In genomic region chr10:16606421-16606820, GRCh38 we compare ENCODE assay signal across 13 cellular contexts.
"Had no signal": no experiment of that assay in that cellular context is flagged by ENCODE, and none has a peak within 500 bp of the region (broad histone marks: within the 10 kb centered on the region; RNA-seq: fewer than 3 reads in every experiment).

No MANE protein-coding gene starts in this region.

- H3K4me1 Mint-ChIP-seq: activated CD4-positive, alpha-beta memory T cell treated with anti-CD3 and anti-CD28 coated beads, Interleukin-2, amount 10 ng/mL, durations not matched to agents 7 days and 5 days; activated naive CD8-positive, alpha-beta T cell treated with anti-CD3 and anti-CD28 coated beads for 36 hours; neural progenitor cell had no signal

- H3K27ac ChIP-seq: esophagus squamous epithelium, hepatocyte, neural progenitor cell, pancreas had no signal

- H3K9me3 Mint-ChIP-seq: activated CD4-positive, alpha-beta memory T cell treated with anti-CD3 and anti-CD28 coated beads, Interleukin-2, amount 10 ng/mL, durations not matched to agents 7 days and 5 days; activated naive CD8-positive, alpha-beta T cell treated with anti-CD3 and anti-CD28 coated beads for 36 hours; activated T-cell treated with anti-CD3 and anti-CD28 coated beads, Interleukin-2, amount 50 U/mL, for 72 hours; neural progenitor cell had no signal

- H3K36me3 ChIP-seq: esophagus squamous epithelium, neural progenitor cell, pancreas had no signal

- H3K4me3 ChIP-seq: esophagus squamous epithelium, hepatocyte, neural progenitor cell, pancreas had no signal

- H3K9me3 ChIP-seq: esophagus squamous epithelium, pancreas had no signal

- H3K27me3 Mint-ChIP-seq: activated CD4-positive, alpha-beta memory T cell treated with anti-CD3 and anti-CD28 coated beads, Interleukin-2, amount 10 ng/mL, durations not matched to agents 7 days and 5 days; activated naive CD8-positive, alpha-beta T cell treated with anti-CD3 and anti-CD28 coated beads for 36 hours had no signal

- H3K27ac Mint-ChIP-seq: activated CD4-positive, alpha-beta memory T cell treated with anti-CD3 and anti-CD28 coated beads, Interleukin-2, amount 10 ng/mL, durations not matched to agents 7 days and 5 days; activated naive CD8-positive, alpha-beta T cell treated with anti-CD3 and anti-CD28 coated beads for 36 hours; activated T-cell treated with anti-CD3 and anti-CD28 coated beads, Interleukin-2, amount 50 U/mL, for 72 hours; neural progenitor cell had no signal

- H3K4me1 ChIP-seq: esophagus squamous epithelium, neural progenitor cell, pancreas had no signal

- DNase-seq: activated CD4-positive, alpha-beta memory T cell treated with anti-CD3 and anti-CD28 coated beads, Interleukin-2, amount 10 ng/mL, durations not matched to agents 7 days and 5 days; activated gamma-delta T cell treated with Interleukin-2 at 50 U/mL for 16 hours; activated naive CD8-positive, alpha-beta T cell treated with anti-CD3 and anti-CD28 coated beads for 36 hours; activated T-cell treated with anti-CD3 and anti-CD28 coated beads, Interleukin-2, amount 50 U/mL, for 72 hours; anterior cingulate cortex; esophagus squamous epithelium; pancreas; stimulated activated CD4-positive, alpha-beta T cell treated with anti-CD3 and anti-CD28 coated beads, Interleukin-2, amount 100 ng/mL, for 48 hours; stimulated activated CD8-positive, alpha-beta memory T cell treated with anti-CD3 and anti-CD28 coated beads, Interleukin-4, amount 100 ng/mL, for 48 hours; stimulated activated naive CD8-positive, alpha-beta T cell treated with anti-CD3 and anti-CD28 coated beads, Interleukin-15, Interleukin-2, amounts not matched to agents 100 U/mL and 50 U/mL, for 24 hours; T1000 had no signal

- H3K4me3 Mint-ChIP-seq: activated CD4-positive, alpha-beta memory T cell treated with anti-CD3 and anti-CD28 coated beads, Interleukin-2, amount 10 ng/mL, durations not matched to agents 7 days and 5 days; activated naive CD8-positive, alpha-beta T cell treated with anti-CD3 and anti-CD28 coated beads for 36 hours; activated T-cell treated with anti-CD3 and anti-CD28 coated beads, Interleukin-2, amount 50 U/mL, for 72 hours; neural progenitor cell had no signal

- H3K9ac ChIP-seq: neural progenitor cell had no signal

- ATAC-seq: activated T-cell treated with anti-CD3 and anti-CD28 coated beads, Interleukin-2, amount 50 U/mL, for 72 hours; pancreas; stimulated activated naive CD8-positive, alpha-beta T cell treated with anti-CD3 and anti-CD28 coated beads, Interleukin-15, Interleukin-2, amounts not matched to agents 100 U/mL and 50 U/mL, for 24 hours had no signal

- H3K27me3 ChIP-seq: esophagus squamous epithelium, hepatocyte, neural progenitor cell, pancreas had no signal

- H3K36me3 Mint-ChIP-seq: neural progenitor cell had no signal

- H2AFZ ChIP-seq: hepatocyte, neural progenitor cell had no signal

- H3K4me2 ChIP-seq: hepatocyte, neural progenitor cell had no signal

- H3K79me2 ChIP-seq: hepatocyte had no signal
